In the genomic region with DNA sequence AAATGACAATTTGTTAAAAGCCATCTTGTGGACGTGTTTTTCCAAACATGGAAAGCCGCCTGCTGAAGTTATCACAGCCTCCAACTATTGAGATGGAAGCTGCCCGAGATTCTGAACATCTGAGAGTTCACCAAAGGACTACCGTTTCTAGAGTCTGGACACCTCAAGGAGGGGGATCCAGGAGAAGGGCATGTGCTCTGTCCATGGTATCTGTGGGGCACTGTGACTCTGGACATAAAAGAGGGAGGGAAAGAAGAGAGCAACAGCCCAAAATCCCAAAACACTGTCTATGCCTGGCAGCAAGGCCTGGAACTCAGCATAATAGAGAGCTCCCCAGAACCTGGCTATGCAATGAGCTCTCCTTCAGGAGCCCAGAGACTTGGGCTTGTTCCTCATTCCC, we compare ENCODE assay signal across 2 cellular contexts.
TF ChIP-seq lines count a peak whose summit lies in the region.

No MANE protein-coding gene starts in this region.

TF ChIP-seq in HCT116, 20 proteins besides CTCF, POLR2A, EP300 and RAD21:
- TF ChIP-seq, protein P1, sequence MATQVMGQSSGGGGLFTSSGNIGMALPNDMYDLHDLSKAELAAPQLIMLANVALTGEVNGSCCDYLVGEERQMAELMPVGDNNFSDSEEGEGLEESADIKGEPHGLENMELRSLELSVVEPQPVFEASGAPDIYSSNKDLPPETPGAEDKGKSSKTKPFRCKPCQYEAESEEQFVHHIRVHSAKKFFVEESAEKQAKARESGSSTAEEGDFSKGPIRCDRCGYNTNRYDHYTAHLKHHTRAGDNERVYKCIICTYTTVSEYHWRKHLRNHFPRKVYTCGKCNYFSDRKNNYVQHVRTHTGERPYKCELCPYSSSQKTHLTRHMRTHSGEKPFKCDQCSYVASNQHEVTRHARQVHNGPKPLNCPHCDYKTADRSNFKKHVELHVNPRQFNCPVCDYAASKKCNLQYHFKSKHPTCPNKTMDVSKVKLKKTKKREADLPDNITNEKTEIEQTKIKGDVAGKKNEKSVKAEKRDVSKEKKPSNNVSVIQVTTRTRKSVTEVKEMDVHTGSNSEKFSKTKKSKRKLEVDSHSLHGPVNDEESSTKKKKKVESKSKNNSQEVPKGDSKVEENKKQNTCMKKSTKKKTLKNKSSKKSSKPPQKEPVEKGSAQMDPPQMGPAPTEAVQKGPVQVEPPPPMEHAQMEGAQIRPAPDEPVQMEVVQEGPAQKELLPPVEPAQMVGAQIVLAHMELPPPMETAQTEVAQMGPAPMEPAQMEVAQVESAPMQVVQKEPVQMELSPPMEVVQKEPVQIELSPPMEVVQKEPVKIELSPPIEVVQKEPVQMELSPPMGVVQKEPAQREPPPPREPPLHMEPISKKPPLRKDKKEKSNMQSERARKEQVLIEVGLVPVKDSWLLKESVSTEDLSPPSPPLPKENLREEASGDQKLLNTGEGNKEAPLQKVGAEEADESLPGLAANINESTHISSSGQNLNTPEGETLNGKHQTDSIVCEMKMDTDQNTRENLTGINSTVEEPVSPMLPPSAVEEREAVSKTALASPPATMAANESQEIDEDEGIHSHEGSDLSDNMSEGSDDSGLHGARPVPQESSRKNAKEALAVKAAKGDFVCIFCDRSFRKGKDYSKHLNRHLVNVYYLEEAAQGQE (IDR thresholded peaks at IDR 0.05; ENCODE audit: low read depth): peak; percentile 55
- no peak for TF ChIP-seq ELF1 (IDR thresholded peaks at IDR 0.05; ENCODE audit: borderline replicate concordance, low read depth)

TF ChIP-seq in H1, 55 proteins besides CTCF, POLR2A, EP300 and RAD21:
- TF ChIP-seq JUN (IDR thresholded peaks at IDR 0.05; ENCODE audit: low read depth, low read length) (no peak), FOSL1 (IDR thresholded peaks at IDR 0.05; ENCODE audit: insufficient read depth, low read depth, low read length) (no peak), SP1 (IDR thresholded peaks at IDR 0.05; ENCODE audit: low read depth, low read length) (no peak), CTBP2 (IDR thresholded peaks at IDR 0.05; ENCODE audit: borderline replicate concordance, insufficient read depth, insufficient read length, low read length) (no peak), TCF12 (IDR thresholded peaks at IDR 0.05; ENCODE audit: low read depth, low read length) (no peak), CBX5 (IDR thresholded peaks at IDR 0.05; ENCODE audit: low read depth, low read length) (no peak), RBBP5 (IDR thresholded peaks at IDR 0.05; ENCODE audit: borderline replicate concordance, low read depth, low read length) (no peak), CHD1 (IDR thresholded peaks at IDR 0.05; ENCODE audit: low read depth, low read length) (no peak), BRCA1 (IDR thresholded peaks at IDR 0.05; ENCODE audit: low read depth, low read length) (no peak), CEBPB (IDR thresholded peaks at IDR 0.05; ENCODE audit: low read depth, low read length) (no peak), POLR2AphosphoS5 (IDR thresholded peaks at IDR 0.05; ENCODE audit: low read depth, low read length) (no peak), TAF7 (optimal IDR thresholded peaks at IDR 0.05; ENCODE audit: borderline replicate concordance, low read depth, low read length) (no peak), BCL11A (IDR thresholded peaks at IDR 0.05; ENCODE audit: low read depth in 2 of 2, low read length in 2 of 2) (no peak)
- TF ChIP-seq, protein P2, sequence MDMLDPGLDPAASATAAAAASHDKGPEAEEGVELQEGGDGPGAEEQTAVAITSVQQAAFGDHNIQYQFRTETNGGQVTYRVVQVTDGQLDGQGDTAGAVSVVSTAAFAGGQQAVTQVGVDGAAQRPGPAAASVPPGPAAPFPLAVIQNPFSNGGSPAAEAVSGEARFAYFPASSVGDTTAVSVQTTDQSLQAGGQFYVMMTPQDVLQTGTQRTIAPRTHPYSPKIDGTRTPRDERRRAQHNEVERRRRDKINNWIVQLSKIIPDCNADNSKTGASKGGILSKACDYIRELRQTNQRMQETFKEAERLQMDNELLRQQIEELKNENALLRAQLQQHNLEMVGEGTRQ (IDR thresholded peaks at IDR 0.05; ENCODE audit: low read length): no peak
- TF ChIP-seq, protein P3, sequence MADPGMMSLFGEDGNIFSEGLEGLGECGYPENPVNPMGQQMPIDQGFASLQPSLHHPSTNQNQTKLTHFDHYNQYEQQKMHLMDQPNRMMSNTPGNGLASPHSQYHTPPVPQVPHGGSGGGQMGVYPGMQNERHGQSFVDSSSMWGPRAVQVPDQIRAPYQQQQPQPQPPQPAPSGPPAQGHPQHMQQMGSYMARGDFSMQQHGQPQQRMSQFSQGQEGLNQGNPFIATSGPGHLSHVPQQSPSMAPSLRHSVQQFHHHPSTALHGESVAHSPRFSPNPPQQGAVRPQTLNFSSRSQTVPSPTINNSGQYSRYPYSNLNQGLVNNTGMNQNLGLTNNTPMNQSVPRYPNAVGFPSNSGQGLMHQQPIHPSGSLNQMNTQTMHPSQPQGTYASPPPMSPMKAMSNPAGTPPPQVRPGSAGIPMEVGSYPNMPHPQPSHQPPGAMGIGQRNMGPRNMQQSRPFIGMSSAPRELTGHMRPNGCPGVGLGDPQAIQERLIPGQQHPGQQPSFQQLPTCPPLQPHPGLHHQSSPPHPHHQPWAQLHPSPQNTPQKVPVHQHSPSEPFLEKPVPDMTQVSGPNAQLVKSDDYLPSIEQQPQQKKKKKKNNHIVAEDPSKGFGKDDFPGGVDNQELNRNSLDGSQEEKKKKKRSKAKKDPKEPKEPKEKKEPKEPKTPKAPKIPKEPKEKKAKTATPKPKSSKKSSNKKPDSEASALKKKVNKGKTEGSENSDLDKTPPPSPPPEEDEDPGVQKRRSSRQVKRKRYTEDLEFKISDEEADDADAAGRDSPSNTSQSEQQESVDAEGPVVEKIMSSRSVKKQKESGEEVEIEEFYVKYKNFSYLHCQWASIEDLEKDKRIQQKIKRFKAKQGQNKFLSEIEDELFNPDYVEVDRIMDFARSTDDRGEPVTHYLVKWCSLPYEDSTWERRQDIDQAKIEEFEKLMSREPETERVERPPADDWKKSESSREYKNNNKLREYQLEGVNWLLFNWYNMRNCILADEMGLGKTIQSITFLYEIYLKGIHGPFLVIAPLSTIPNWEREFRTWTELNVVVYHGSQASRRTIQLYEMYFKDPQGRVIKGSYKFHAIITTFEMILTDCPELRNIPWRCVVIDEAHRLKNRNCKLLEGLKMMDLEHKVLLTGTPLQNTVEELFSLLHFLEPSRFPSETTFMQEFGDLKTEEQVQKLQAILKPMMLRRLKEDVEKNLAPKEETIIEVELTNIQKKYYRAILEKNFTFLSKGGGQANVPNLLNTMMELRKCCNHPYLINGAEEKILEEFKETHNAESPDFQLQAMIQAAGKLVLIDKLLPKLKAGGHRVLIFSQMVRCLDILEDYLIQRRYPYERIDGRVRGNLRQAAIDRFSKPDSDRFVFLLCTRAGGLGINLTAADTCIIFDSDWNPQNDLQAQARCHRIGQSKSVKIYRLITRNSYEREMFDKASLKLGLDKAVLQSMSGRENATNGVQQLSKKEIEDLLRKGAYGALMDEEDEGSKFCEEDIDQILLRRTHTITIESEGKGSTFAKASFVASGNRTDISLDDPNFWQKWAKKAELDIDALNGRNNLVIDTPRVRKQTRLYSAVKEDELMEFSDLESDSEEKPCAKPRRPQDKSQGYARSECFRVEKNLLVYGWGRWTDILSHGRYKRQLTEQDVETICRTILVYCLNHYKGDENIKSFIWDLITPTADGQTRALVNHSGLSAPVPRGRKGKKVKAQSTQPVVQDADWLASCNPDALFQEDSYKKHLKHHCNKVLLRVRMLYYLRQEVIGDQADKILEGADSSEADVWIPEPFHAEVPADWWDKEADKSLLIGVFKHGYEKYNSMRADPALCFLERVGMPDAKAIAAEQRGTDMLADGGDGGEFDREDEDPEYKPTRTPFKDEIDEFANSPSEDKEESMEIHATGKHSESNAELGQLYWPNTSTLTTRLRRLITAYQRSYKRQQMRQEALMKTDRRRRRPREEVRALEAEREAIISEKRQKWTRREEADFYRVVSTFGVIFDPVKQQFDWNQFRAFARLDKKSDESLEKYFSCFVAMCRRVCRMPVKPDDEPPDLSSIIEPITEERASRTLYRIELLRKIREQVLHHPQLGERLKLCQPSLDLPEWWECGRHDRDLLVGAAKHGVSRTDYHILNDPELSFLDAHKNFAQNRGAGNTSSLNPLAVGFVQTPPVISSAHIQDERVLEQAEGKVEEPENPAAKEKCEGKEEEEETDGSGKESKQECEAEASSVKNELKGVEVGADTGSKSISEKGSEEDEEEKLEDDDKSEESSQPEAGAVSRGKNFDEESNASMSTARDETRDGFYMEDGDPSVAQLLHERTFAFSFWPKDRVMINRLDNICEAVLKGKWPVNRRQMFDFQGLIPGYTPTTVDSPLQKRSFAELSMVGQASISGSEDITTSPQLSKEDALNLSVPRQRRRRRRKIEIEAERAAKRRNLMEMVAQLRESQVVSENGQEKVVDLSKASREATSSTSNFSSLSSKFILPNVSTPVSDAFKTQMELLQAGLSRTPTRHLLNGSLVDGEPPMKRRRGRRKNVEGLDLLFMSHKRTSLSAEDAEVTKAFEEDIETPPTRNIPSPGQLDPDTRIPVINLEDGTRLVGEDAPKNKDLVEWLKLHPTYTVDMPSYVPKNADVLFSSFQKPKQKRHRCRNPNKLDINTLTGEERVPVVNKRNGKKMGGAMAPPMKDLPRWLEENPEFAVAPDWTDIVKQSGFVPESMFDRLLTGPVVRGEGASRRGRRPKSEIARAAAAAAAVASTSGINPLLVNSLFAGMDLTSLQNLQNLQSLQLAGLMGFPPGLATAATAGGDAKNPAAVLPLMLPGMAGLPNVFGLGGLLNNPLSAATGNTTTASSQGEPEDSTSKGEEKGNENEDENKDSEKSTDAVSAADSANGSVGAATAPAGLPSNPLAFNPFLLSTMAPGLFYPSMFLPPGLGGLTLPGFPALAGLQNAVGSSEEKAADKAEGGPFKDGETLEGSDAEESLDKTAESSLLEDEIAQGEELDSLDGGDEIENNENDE (IDR thresholded peaks at IDR 0.05; ENCODE audit: insufficient replicate concordance, low read length): no peak
